In genomic region chr22:47152938-47153337, GRCh38 we compare ENCODE assay signal across 30 cellular contexts.
"Had no signal": no experiment of that assay in that cellular context is flagged by ENCODE, and none has a peak within 500 bp of the region (broad histone marks: within the 10 kb centered on the region; RNA-seq: fewer than 3 reads in every experiment).

No MANE protein-coding gene starts in this region.

- FAIRE-seq: keratinocyte, small intestine, urothelium cell line had no signal

- H3K79me2 ChIP-seq: hepatocyte had no signal

- H3K9me3 Mint-ChIP-seq: activated naive CD4-positive, alpha-beta T cell treated with anti-CD3 and anti-CD28 coated beads for 36 hours; activated naive CD8-positive, alpha-beta T cell treated with anti-CD3 and anti-CD28 coated beads for 36 hours; endodermal cell; stimulated activated effector memory CD8-positive, alpha-beta T cell treated with anti-CD3 and anti-CD28 coated beads, Interleukin-12 subunit alpha, Interleukin-12 subunit beta, amount 100 ng/mL, for 72 hours; stimulated activated naive CD8-positive, alpha-beta T cell treated with anti-CD3 and anti-CD28 coated beads, Interleukin-15, Interleukin-2, amounts not matched to agents 100 ng/mL and 50 ng/mL, for 24 hours had no signal

- DNase-seq: activated CD4-positive, alpha-beta T cell treated with anti-CD3 and anti-CD28 coated beads for 4 hours; activated CD4-positive, alpha-beta T cell treated with anti-CD3 and anti-CD28 coated beads, Interleukin-2, amount 50 U/mL, for 4 hours; activated effector memory CD4-positive, alpha-beta T cell treated with anti-CD3 and anti-CD28 coated beads, Interleukin-2, amount 50 U/mL, for 16 hours; activated naive CD4-positive, alpha-beta T cell treated with anti-CD3 and anti-CD28 coated beads for 36 hours; activated naive CD8-positive, alpha-beta T cell treated with anti-CD3 and anti-CD28 coated beads for 36 hours; activated T-cell treated with anti-CD3 and anti-CD28 coated beads for 4 hours; adrenal gland; aorta; brain microvascular endothelial cell; caudate nucleus; endodermal cell; left cardiac atrium; left ventricle myocardium superior; midbrain; naive thymus-derived CD4-positive, alpha-beta T cell; ovary; retina; sigmoid colon; small intestine; stimulated activated CD4-positive, alpha-beta T cell treated with anti-CD3 and anti-CD28 coated beads, Interleukin-4, amount 100 ng/mL, for 24 hours; trophoblast cell had no signal

- H2AFZ ChIP-seq: hepatocyte had no signal

- H3K9me3 ChIP-seq: adrenal gland, gastroesophageal sphincter, ovary, prostate gland, thoracic aorta had no signal

- H3K4me1 Mint-ChIP-seq: endodermal cell had no signal

- ATAC-seq: esophagus mucosa; gastroesophageal sphincter; left cardiac atrium; left ventricle myocardium superior; naive thymus-derived CD4-positive, alpha-beta T cell; stimulated activated effector memory CD8-positive, alpha-beta T cell treated with anti-CD3 and anti-CD28 coated beads, Interleukin-12 subunit alpha, Interleukin-12 subunit beta, amount 100 ng/mL, for 72 hours had no signal

- H3K27me3 ChIP-seq: adrenal gland, brain microvascular endothelial cell, gastroesophageal sphincter, hepatocyte, ovary, sigmoid colon had no signal

- H3K4me3 Mint-ChIP-seq: activated naive CD4-positive, alpha-beta T cell treated with anti-CD3 and anti-CD28 coated beads for 36 hours; activated naive CD8-positive, alpha-beta T cell treated with anti-CD3 and anti-CD28 coated beads for 36 hours; endodermal cell; naive thymus-derived CD4-positive, alpha-beta T cell; stimulated activated effector memory CD8-positive, alpha-beta T cell treated with anti-CD3 and anti-CD28 coated beads, Interleukin-12 subunit alpha, Interleukin-12 subunit beta, amount 100 ng/mL, for 72 hours; stimulated activated naive CD8-positive, alpha-beta T cell treated with anti-CD3 and anti-CD28 coated beads, Interleukin-15, Interleukin-2, amounts not matched to agents 100 ng/mL and 50 ng/mL, for 24 hours had no signal

- H3K27ac ChIP-seq: adrenal gland, brain microvascular endothelial cell, gastroesophageal sphincter, hepatocyte, ovary, prostate gland, sigmoid colon, thoracic aorta had no signal

- H3K4me3 ChIP-seq: adrenal gland, gastroesophageal sphincter, hepatocyte, ovary, prostate gland, sigmoid colon, thoracic aorta had no signal

- H3K36me3 Mint-ChIP-seq: activated naive CD8-positive, alpha-beta T cell treated with anti-CD3 and anti-CD28 coated beads for 36 hours had no signal

- H3K4me2 ChIP-seq: hepatocyte had no signal

- H3K27ac Mint-ChIP-seq: activated naive CD4-positive, alpha-beta T cell treated with anti-CD3 and anti-CD28 coated beads for 36 hours; activated naive CD8-positive, alpha-beta T cell treated with anti-CD3 and anti-CD28 coated beads for 36 hours; endodermal cell; naive thymus-derived CD4-positive, alpha-beta T cell; stimulated activated naive CD8-positive, alpha-beta T cell treated with anti-CD3 and anti-CD28 coated beads, Interleukin-15, Interleukin-2, amounts not matched to agents 100 ng/mL and 50 ng/mL, for 24 hours had no signal

- H3K27me3 Mint-ChIP-seq: activated naive CD8-positive, alpha-beta T cell treated with anti-CD3 and anti-CD28 coated beads for 36 hours; naive thymus-derived CD4-positive, alpha-beta T cell; stimulated activated naive CD8-positive, alpha-beta T cell treated with anti-CD3 and anti-CD28 coated beads, Interleukin-15, Interleukin-2, amounts not matched to agents 100 ng/mL and 50 ng/mL, for 24 hours had no signal

- H3K36me3 ChIP-seq: adrenal gland, brain microvascular endothelial cell, gastroesophageal sphincter, ovary, prostate gland, sigmoid colon, thoracic aorta had no signal
